In genomic region chr5:141528401-141528984, GRCh38 we compare ENCODE assay signal across 9 cellular contexts. TPM values are rescaled to one million over a fixed set of nuclear protein-coding genes. Genes with fewer than 3 reads are reported as not detected.
DNase-seq lines count a peak whose midpoint lies in the region; ATAC-seq and TF ChIP-seq lines count a peak whose summit lies in the region.
"Had no signal": no experiment of that assay in that cellular context is flagged by ENCODE, and none has a peak within 500 bp of the region (broad histone marks: within the 10 kb centered on the region; RNA-seq: fewer than 3 reads in every experiment).

No MANE protein-coding gene starts in this region.

- peak overlapping the region; percentile 57 to 58 for H3K27ac ChIP-seq in left lung

- H3K4me1 ChIP-seq in left lung: peaks cover 0 to 32% of the 10 kb centered on the region in 2 donors

- intact Hi-C loops in left lung (cut with DNase I): loop anchor here in 1 of 2 donors (10.0 kb wide), 1 partner anchor 114 kb away; the partner anchor contains the start of genes PCDHGA10 and PCDHGB7

- TF ChIP-seq CTCF in cardiac fibroblast (IDR thresholded peaks at IDR 0.05; ENCODE audit: low read depth, low read length) (no peak), left lung (IDR thresholded peaks at IDR 0.05) (no peak)

- no peak for TF ChIP-seq POLR2A in GM18505 (IDR thresholded peaks at IDR 0.05; ENCODE audit: borderline replicate concordance, extremely low read depth, insufficient read depth, insufficient read length)

- ATAC-seq in left lung: no peak
- no peak for ATAC-seq in GM18505 (IDR thresholded peaks at IDR 0.05; ENCODE audit: unreplicated experiment)
- no peak for ATAC-seq in HG02981 (IDR thresholded peaks at IDR 0.05; ENCODE audit: unreplicated experiment)
- no peak for ATAC-seq in GM21447 (IDR thresholded peaks at IDR 0.05; ENCODE audit: unreplicated experiment)

- H3K9me3 ChIP-seq in left lung: no peaks in the 10 kb centered on the region

- peaks cover 0 to 92% of the 10 kb centered on the region in 2 donors for H3K36me3 ChIP-seq in left lung

- DNase-seq in NCI-H446 treated with DMSO at 0.1 percent for 48 hours (lab: John Stamatoyannopoulos, UW) (peak; percentile 84), cardiac fibroblast (ENCODE audit: low read depth in 2 of 2) (peak; percentile 26 to 73), left lung (no peak), stromal cell of bone marrow (ENCODE audit: low read depth) (peak; percentile 43), OCI-M1 (lab: John Stamatoyannopoulos, UW) (no peak)
- DNase-seq: NCI-H524 had no signal

- no peaks in the 10 kb centered on the region for H3K27me3 ChIP-seq in left lung

- H3K4me3 ChIP-seq in cardiac fibroblast (replicated peaks in 1 of 2; ENCODE audit: low read depth in 2 of 2, low read length in 2 of 2): no peak overlapping the region
- no peak overlapping the region for H3K4me3 ChIP-seq in left lung

RNA-seq across cellular contexts. Expression of gene PCDHGC5, which starts 39.6 kb away (rescaled TPM):
- total RNA-seq in left lung: 1 to 10 TPM; 1.4 to 1.9 TPM

RNA-seq across cellular contexts. Expression of gene PCDHGC4, which starts 43.7 kb away (rescaled TPM):
- 1 to 10 TPM in 1 of 2 donors, under 1 TPM in 1; 0.79 to 2.5 TPM for total RNA-seq in left lung

RNA-seq across cellular contexts. Expression of gene PCDHGC3, which starts 52.7 kb away (rescaled TPM):
- total RNA-seq in left lung: 100 to 1,000 TPM in 1 of 2 donors, 10 to 100 TPM in 1; 65.4 to 101 TPM

Comparison
In these comparisons a context has a peak if more than half of its experiments do, and no peak if none do; other contexts are left out.
1. DNase-seq: peak in NCI-H446 treated with DMSO at 0.1 percent for 48 hours (single experiment), cardiac fibroblast (2 of 2) and stromal cell of bone marrow (single experiment); none in left lung (0 of 2) and OCI-M1 (single experiment).